6 cellular contexts compared by ENCODE assay signal in the genomic region with DNA sequence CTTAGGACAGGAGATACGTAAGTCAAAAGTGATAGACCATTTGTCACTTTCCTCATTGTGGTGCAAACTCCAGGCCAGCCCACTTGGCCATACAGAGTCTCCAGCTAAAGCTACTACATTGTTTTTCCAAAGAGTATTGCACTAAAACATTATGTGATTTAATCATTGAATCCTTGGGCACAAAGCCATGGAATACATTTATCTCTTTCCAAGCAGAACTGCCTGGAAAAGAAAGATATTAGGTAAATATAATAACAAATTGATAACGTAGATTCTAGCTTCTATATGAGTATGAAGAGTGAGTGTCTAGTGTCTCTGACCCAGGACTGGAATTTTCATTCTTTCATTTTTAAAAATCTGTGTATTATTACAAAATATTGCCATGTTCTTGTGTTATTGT.
"Had no signal": no experiment of that assay in that cellular context is flagged by ENCODE, and none has a peak within 500 bp of the region (broad histone marks: within the 10 kb centered on the region; RNA-seq: fewer than 3 reads in every experiment).

No MANE protein-coding gene starts in this region.

- DNase-seq: IMR-90, KBM-7, KG1 had no signal

- ATAC-seq: HepG2, K562 had no signal

- H3K27ac ChIP-seq: HL-60 had no signal

- H3K4me3 ChIP-seq: K562 had no signal
